In the genomic region with DNA sequence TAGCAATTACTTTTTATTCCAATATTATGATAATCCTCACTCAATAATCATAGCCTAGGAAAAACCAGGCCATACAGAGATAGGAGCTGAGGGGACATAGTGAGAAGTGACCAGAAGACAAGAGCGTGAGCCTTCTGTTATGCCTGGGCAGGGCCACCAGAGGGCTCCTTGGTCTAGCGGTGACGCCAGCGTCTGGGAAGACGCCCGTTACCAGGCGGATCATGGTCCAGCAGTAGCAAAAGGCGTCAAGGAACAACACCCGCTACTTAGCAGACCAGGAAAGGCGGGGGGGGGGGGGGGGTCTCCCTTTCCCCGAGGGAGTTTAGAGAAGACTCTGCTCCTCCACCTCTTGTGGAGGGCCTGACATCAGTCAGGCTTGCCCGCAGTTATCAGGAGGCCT, we compare ENCODE assay signal across 12 cellular contexts. TPM values are rescaled to one million over a fixed set of nuclear protein-coding genes. Genes with fewer than 3 reads are reported as not detected.
A peak's percentile ranks its signal among the peaks of the same experiment; 100 is the strongest.
DNase-seq lines count a peak whose midpoint lies in the region; ATAC-seq, FAIRE-seq and TF ChIP-seq lines count a peak whose summit lies in the region.
"Not testable (repeated sequence)": the region's sequence is repeated elsewhere in the genome, so short reads cannot be mapped to it uniquely, and the experiment has no call there.
"Had no signal": no experiment of that assay in that cellular context is flagged by ENCODE, and none has a peak within 500 bp of the region (broad histone marks: within the 10 kb centered on the region; RNA-seq: fewer than 3 reads in every experiment).

No MANE protein-coding gene starts in this region.

- peaks cover 28% of the 10 kb centered on the region; the same call in 1 of the 2 replicates for H3K36me3 ChIP-seq in Loucy (ENCODE audit: insufficient read depth, low read length)
- peaks cover 91% of the 10 kb centered on the region for H3K36me3 ChIP-seq in WERI-Rb-1
- H3K36me3 ChIP-seq in colonic mucosa, result peaks cover 14% of the 10 kb centered on the region
- peaks cover 51% of the 10 kb centered on the region for H3K36me3 ChIP-seq in thoracic aorta

- not testable (repeated sequence) for H3K27me3 ChIP-seq in Loucy (ENCODE audit: insufficient read depth, low read length, poor library complexity, severe bottlenecking); WERI-Rb-1 (ENCODE audit: insufficient read depth, low read depth, severe bottlenecking); colonic mucosa; thoracic aorta (replicated peaks; ENCODE audit: insufficient read depth)

- H3K27ac ChIP-seq in WERI-Rb-1, result peak overlapping the region; percentile 36
- H3K27ac ChIP-seq in colonic mucosa, thoracic aorta: not testable (repeated sequence)

- not testable (repeated sequence) for FAIRE-seq in D721Med (lab: Jason Lieb, UNC)

- not testable (repeated sequence) for H3K9me2 ChIP-seq in Loucy (replicated peaks; ENCODE audit: low read depth, low read length)

- not testable (repeated sequence) for H4K20me1 ChIP-seq in Loucy (ENCODE audit: insufficient read depth, low read length, poor library complexity, severe bottlenecking)

- not testable (repeated sequence) for H3K79me2 ChIP-seq in Loucy (ENCODE audit: insufficient read depth, low read length)

- not testable (repeated sequence) for H3K4me2 ChIP-seq in Loucy (ENCODE audit: low read depth, low read length, poor library complexity, severe bottlenecking)

- not testable (repeated sequence) for H3K4me1 ChIP-seq in Loucy (ENCODE audit: insufficient read depth, low read length, poor library complexity, severe bottlenecking); colonic mucosa; thoracic aorta (ENCODE audit: control insufficient read depth in 1 of 2, low read depth in 2 of 2)

- H3K4me3 ChIP-seq in Loucy (ENCODE audit: low read length, poor library complexity, severe bottlenecking); WERI-Rb-1 (ENCODE audit: low read depth, low read length); colonic mucosa; foreskin fibroblast (ENCODE audit: low read depth in 1 of 2, low read length in 2 of 2); thoracic aorta: not testable (repeated sequence)

- not testable (repeated sequence) for DNase-seq in D721Med (ENCODE audit: insufficient read length, low spot score); thoracic aorta (ENCODE audit: low spot score)
- DNase-seq in WERI-Rb-1 (peak; percentile 91), colonic mucosa (peak; percentile 44), foreskin fibroblast (peak in 1 of 2 donors; percentile 73), kidney tubule cell (ENCODE audit: low spot score) (peak; percentile 21), occipital lobe (lab: John Stamatoyannopoulos, UW) (peak; percentile 25)

- TF ChIP-seq CTCF in D721Med (IDR thresholded peaks at IDR 0.05; ENCODE audit: insufficient read depth, missing control alignments), result peak; percentile 17
- peak; percentile 20; the same call in 1 of the 2 replicates for TF ChIP-seq CTCF in Loucy (conservative IDR thresholded peaks at IDR 0.05; ENCODE audit: low read length)
- peak; percentile 67 for TF ChIP-seq CTCF in WERI-Rb-1 (IDR thresholded peaks at IDR 0.05; ENCODE audit: low read depth, low read length)
- peak; percentile 21 for TF ChIP-seq CTCF in colonic mucosa (IDR thresholded peaks at IDR 0.05)
- TF ChIP-seq CTCF in foreskin fibroblast (IDR thresholded peaks at IDR 0.05; ENCODE audit: low read depth, low read length), result peak; percentile 24
- TF ChIP-seq CTCF in thoracic aorta (IDR thresholded peaks at IDR 0.05), result peak; percentile 49

- H2AFZ ChIP-seq in Loucy (ENCODE audit: low read length), result not testable (repeated sequence)

- intact Hi-C loops in colonic mucosa (cut with DNase I), result loop anchor here (10.0 kb wide), 1 partner anchor 163 kb away; a partner anchor contains a TSS

- H3K9me3 ChIP-seq in Loucy (ENCODE audit: insufficient read depth, low read depth, low read length); WERI-Rb-1 (ENCODE audit: severe bottlenecking); colonic mucosa; thoracic aorta: not testable (repeated sequence)

- ATAC-seq in thoracic aorta (ENCODE audit: insufficient number of reproducible peaks, low FRiP score, low read depth), result not testable (repeated sequence)

- not testable (repeated sequence) for H3K9ac ChIP-seq in Loucy (ENCODE audit: low read depth, low read length, poor library complexity, severe bottlenecking); colonic mucosa (ENCODE audit: low read depth in 2 of 2, low read length in 2 of 2)

- not testable (repeated sequence) for H3F3A ChIP-seq in Loucy (ENCODE audit: low read depth)

RNA-seq across cellular contexts. Expression of a gene that starts 9.9 kb away (rescaled TPM):
- total RNA-seq in colonic mucosa, result 10 to 100 TPM; 97.5 to 97.7 TPM
- 11.5 TPM for total RNA-seq in occipital lobe
- 10 to 100 TPM; 68.0 to 86.0 TPM for total RNA-seq in thoracic aorta

RNA-seq across cellular contexts. Expression of a gene that starts 21.4 kb away (rescaled TPM):
- 10 to 100 TPM; 47.5 to 53.0 TPM for total RNA-seq in colonic mucosa
- total RNA-seq in occipital lobe, result 32.6 TPM
- total RNA-seq in thoracic aorta, result 100 to 1,000 TPM; 208 to 329 TPM

RNA-seq across cellular contexts. Expression of a gene that starts 21.7 kb away (rescaled TPM):
- total RNA-seq in colonic mucosa (1 to 10 TPM; 2.5 to 6.8 TPM), occipital lobe (71.7 TPM), thoracic aorta (1 to 10 TPM; 7.2 to 9.7 TPM)

RNA-seq across cellular contexts. Expression of a gene that starts 32.2 kb away (rescaled TPM):
- 100 to 1,000 TPM; 162 to 374 TPM for total RNA-seq in colonic mucosa
- total RNA-seq in occipital lobe, result not detected
- not detected for total RNA-seq in thoracic aorta
- total RNA-seq: cerebellum; frontal cortex; natural killer cell treated with Interleukin-12 subunit alpha and Interleukin-12 subunit beta and Interleukin-15 and Interleukin-18, amount 100 ng/mL, for 72 hours; T-helper 2 cell treated with Interferon-gamma antibody and Interleukin-4, amounts not matched to agents 100 ng/mL and 5 ng/mL, for 36 hours had no signal

RNA-seq across cellular contexts. Expression of a gene that starts 54.0 kb away (rescaled TPM):
- total RNA-seq in colonic mucosa, result 100 to 1,000 TPM in 1 of 2 donors, 10 to 100 TPM in 1; 93.7 to 142 TPM
- total RNA-seq in occipital lobe, result 39.5 TPM
- total RNA-seq in thoracic aorta, result 10 to 100 TPM; 57.9 to 66.0 TPM

Comparison
In these comparisons a context has a peak if more than half of its experiments do, and no peak if none do; other contexts are left out.
1. CTCF ChIP-seq: peak in every context shown above with its lines; median percentile 67 in WERI-Rb-1; 49 in thoracic aorta; 24 in foreskin fibroblast; 21 in colonic mucosa; 20 in Loucy; 17 in D721Med.